ENCODE assay signal across 16 cellular contexts in genomic region chr20:23295934-23296333, GRCh38. TPM values are rescaled to one million over a fixed set of nuclear protein-coding genes. Genes with fewer than 3 reads are reported as not detected.
DNase-seq lines count a peak whose midpoint lies in the region; ATAC-seq and TF ChIP-seq lines count a peak whose summit lies in the region.
"Had no signal": no experiment of that assay in that cellular context is flagged by ENCODE, and none has a peak within 500 bp of the region (broad histone marks: within the 10 kb centered on the region; RNA-seq: fewer than 3 reads in every experiment).

No MANE protein-coding gene starts in this region.

- no peaks in the 10 kb centered on the region for H3K36me3 Mint-ChIP-seq in stimulated activated memory B cell treated with anti-CD40 and anti-IgM and Interleukin-4, amounts not matched to agents 10 μg/mL and 1 μg/mL and 100 μg/mL, for 72 hours
- H3K36me3 Mint-ChIP-seq: CD14-positive monocyte; CD8-positive, alpha-beta T cell had no signal

- no peak overlapping the region for H3K4me3 Mint-ChIP-seq in stimulated activated memory B cell treated with anti-CD40 and anti-IgM and Interleukin-4, amounts not matched to agents 10 μg/mL and 1 μg/mL and 100 μg/mL, for 72 hours
- H3K4me3 Mint-ChIP-seq: CD14-positive monocyte; CD8-positive, alpha-beta T cell had no signal

- no peaks in the 10 kb centered on the region for H3K4me1 Mint-ChIP-seq in stimulated activated memory B cell treated with anti-CD40 and anti-IgM and Interleukin-4, amounts not matched to agents 10 μg/mL and 1 μg/mL and 100 μg/mL, for 72 hours
- H3K4me1 Mint-ChIP-seq: CD14-positive monocyte had no signal

- ATAC-seq in Right ventricle myocardium inferior: no peak
- ATAC-seq in stimulated activated memory B cell treated with anti-CD40 and anti-IgM and Interleukin-4, amounts not matched to agents 10 μg/mL and 1 μg/mL and 100 μg/mL, for 72 hours: no peak
- no peak for ATAC-seq in stimulated activated naive CD8-positive, alpha-beta T cell treated with anti-CD3 and anti-CD28 coated beads, Interleukin-15, Interleukin-2, amounts not matched to agents 100 U/mL and 50 U/mL, for 24 hours
- ATAC-seq: CD8-positive, alpha-beta T cell; HCT116 had no signal

- DNase-seq in cardiac septum (ENCODE audit: low spot score) (peak; percentile 24), Right ventricle myocardium inferior (ENCODE audit: missing footprints) (no peak), left kidney (ENCODE audit: low read depth, low spot score) (peak; percentile 26), stomach (no peak), activated gamma-delta T cell (lab: John Stamatoyannopoulos, UW) (no peak)
- no peak for DNase-seq in stimulated activated naive CD8-positive, alpha-beta T cell treated with anti-CD3 and anti-CD28 coated beads, Interleukin-15, Interleukin-2, amounts not matched to agents 100 U/mL and 50 U/mL, for 24 hours
- DNase-seq: CD8-positive, alpha-beta T cell; COR-L47; DMS153; DMS79 treated with DMSO at 0.1 percent for 48 hours; EL; IMR-90 had no signal

- intact Hi-C loops in cardiac septum (cut with DNase I) (no loop called here), Right ventricle myocardium inferior (cut with DNase I) (no loop called here), stomach (cut with DNase I; ENCODE audit: low total_unique reads) (no loop called here)

- no peaks in the 10 kb centered on the region for H3K36me3 ChIP-seq in stomach

- TF ChIP-seq POLR2A in stomach (IDR thresholded peaks at IDR 0.05): no peak

- H3K4me3 ChIP-seq in stomach: no peak overlapping the region

- peaks cover 17% of the 10 kb centered on the region for H3K27me3 Mint-ChIP-seq in stimulated activated memory B cell treated with anti-CD40 and anti-IgM and Interleukin-4, amounts not matched to agents 10 μg/mL and 1 μg/mL and 100 μg/mL, for 72 hours

- TF ChIP-seq EP300 in stomach (IDR thresholded peaks at IDR 0.05): no peak

- H3K27ac Mint-ChIP-seq in stimulated activated memory B cell treated with anti-CD40 and anti-IgM and Interleukin-4, amounts not matched to agents 10 μg/mL and 1 μg/mL and 100 μg/mL, for 72 hours: no peak overlapping the region
- H3K27ac Mint-ChIP-seq: CD14-positive monocyte; CD8-positive, alpha-beta T cell had no signal

- TF ChIP-seq CTCF in stomach (IDR thresholded peaks at IDR 0.05): no peak

- 87 to 93% (median 92%) methylated on average over 5 of the region's 5 CpGs for WGBS in stomach, 5 donors

- H3K9me3 Mint-ChIP-seq in stimulated activated memory B cell treated with anti-CD40 and anti-IgM and Interleukin-4, amounts not matched to agents 10 μg/mL and 1 μg/mL and 100 μg/mL, for 72 hours: no peaks in the 10 kb centered on the region
- H3K9me3 Mint-ChIP-seq: CD8-positive, alpha-beta T cell had no signal

- no peaks in the 10 kb centered on the region for H3K27me3 ChIP-seq in stomach

- H3K4me1 ChIP-seq in stomach: peaks cover 0 to 25% (median 3%) of the 10 kb centered on the region in 4 donors

- H3K9me3 ChIP-seq in stomach: no peaks in the 10 kb centered on the region

- peak overlapping the region in 4 of 5 donors; percentile 47 to 59 (median 51) for H3K27ac ChIP-seq in stomach
- H3K27ac ChIP-seq: 22Rv1 had no signal

RNA-seq across cellular contexts. Expression of gene NXT1, which starts 54.7 kb away (rescaled TPM):
- total RNA-seq in cardiac septum: 10.6 TPM
- total RNA-seq in Right ventricle myocardium inferior: 6.5 TPM
- 10 to 100 TPM in 1 of 5 donors, 1 to 10 TPM in 4; 2.3 to 17.6 (median 9.0) TPM for total RNA-seq in stomach
- 10 to 100 TPM; 22.1 to 24.8 (median 22.2) TPM for polyA plus RNA-seq in stomach

Comparison
In these comparisons a context has a peak if more than half of its experiments do, and no peak if none do; other contexts are left out.
1. DNase-seq: peak in cardiac septum (single experiment) and left kidney (single experiment); none in Right ventricle myocardium inferior (single experiment), stomach (single experiment), activated gamma-delta T cell (single experiment) and stimulated activated naive CD8-positive, alpha-beta T cell treated with anti-CD3 and anti-CD28 coated beads, Interleukin-15, Interleukin-2, amounts not matched to agents 100 U/mL and 50 U/mL, for 24 hours (single experiment).